Comparison of ENCODE assay signal across 8 cellular contexts in genomic region chr10:58513189-58514101, GRCh38. TPM values are rescaled to one million over a fixed set of nuclear protein-coding genes. Genes with fewer than 3 reads are reported as not detected.
DNase-seq lines count a peak whose midpoint lies in the region; ATAC-seq and TF ChIP-seq lines count a peak whose summit lies in the region.
"Had no signal": no experiment of that assay in that cellular context is flagged by ENCODE, and none has a peak within 500 bp of the region (broad histone marks: within the 10 kb centered on the region; RNA-seq: fewer than 3 reads in every experiment).

No MANE protein-coding gene starts in this region.

- H2AK5ac ChIP-seq in neuronal stem cell (ENCODE audit: low read depth, low read length), result no peak overlapping the region

- no peaks in the 10 kb centered on the region for H3K79me1 ChIP-seq in neuronal stem cell (ENCODE audit: low read depth, low read length)

- no peak overlapping the region for H2BK120ac ChIP-seq in neuronal stem cell (ENCODE audit: low read depth, low read length)

- no peaks in the 10 kb centered on the region for H3K9me3 ChIP-seq in neuronal stem cell (replicated peaks in 1 of 2; ENCODE audit: control insufficient read depth in 2 of 2, insufficient read depth in 1 of 2, low read depth in 1 of 2, low read length in 2 of 2)

- peaks cover 2% of the 10 kb centered on the region for H3K36me3 Mint-ChIP-seq in activated T-helper 1 cell treated with anti-CD3 and anti-CD28 coated beads, Interleukin-12 subunit alpha, Interleukin-12 subunit beta, Interleukin-2, Interleukin-4 antibody, amounts not matched to agents 30 ng/mL and 10 ng/mL and 1 ng/mL, durations not matched to agents 14 hours and 24 hours and 36 hours (ENCODE audit: low read depth)

- H2BK12ac ChIP-seq in neuronal stem cell (ENCODE audit: low read length), result no peak overlapping the region

- H3K27ac Mint-ChIP-seq in activated T-helper 1 cell treated with anti-CD3 and anti-CD28 coated beads, Interleukin-12 subunit alpha, Interleukin-12 subunit beta, Interleukin-2, Interleukin-4 antibody, amounts not matched to agents 30 ng/mL and 10 ng/mL and 1 ng/mL, durations not matched to agents 14 hours and 24 hours and 36 hours, result no peak overlapping the region

- H3K4me3 Mint-ChIP-seq in activated T-helper 1 cell treated with anti-CD3 and anti-CD28 coated beads, Interleukin-12 subunit alpha, Interleukin-12 subunit beta, Interleukin-2, Interleukin-4 antibody, amounts not matched to agents 30 ng/mL and 10 ng/mL and 1 ng/mL, durations not matched to agents 14 hours and 24 hours and 36 hours, result peak overlapping the region; percentile 48

- no peak overlapping the region for H3K27ac ChIP-seq in neuronal stem cell (replicated peaks; ENCODE audit: low read length)

- peak overlapping the region; percentile 47 for H3K4me3 ChIP-seq in Jurkat, Clone E6-1 (ENCODE audit: low read length)
- peak overlapping the region; percentile 59 to 97 for H3K4me3 ChIP-seq in neuronal stem cell (ENCODE audit: low read length in 2 of 2)

- no peak overlapping the region for H3K14ac ChIP-seq in neuronal stem cell (ENCODE audit: low read length)

- ATAC-seq in Right ventricle myocardium inferior (peak; percentile 89), GM21526 (IDR thresholded peaks at IDR 0.05; ENCODE audit: low FRiP score, unreplicated experiment) (no peak), HG02642 (IDR thresholded peaks at IDR 0.05; ENCODE audit: poor library complexity, unreplicated experiment) (no peak)

- peak overlapping the region; percentile 72 for H3K9ac ChIP-seq in neuronal stem cell (ENCODE audit: low read depth, low read length, poor library complexity)

- peak overlapping the region; percentile 25 for H3K23ac ChIP-seq in neuronal stem cell (ENCODE audit: low read depth, low read length, poor library complexity)

- H3K18ac ChIP-seq in neuronal stem cell (ENCODE audit: low read length), result peak overlapping the region; percentile 66

- H3K4me1 ChIP-seq in neuronal stem cell (ENCODE audit: control insufficient read depth in 2 of 2, insufficient read depth in 1 of 2, low read depth in 1 of 2, low read length in 2 of 2), result peaks cover 8 to 10% of the 10 kb centered on the region in 2 donors

- H3K27me3 ChIP-seq in neuronal stem cell (ENCODE audit: control insufficient read depth in 3 of 3, insufficient read depth in 3 of 3, low read depth in 1 of 3, low read length in 3 of 3), result peaks cover 0 to 48% (median 23%) of the 10 kb centered on the region in 3 experiments

- DNase-seq in GM13976 (ENCODE audit: low spot score), result peak; percentile 32
- DNase-seq in Jurkat, Clone E6-1 (ENCODE audit: low read depth, low spot score), result no peak
- no peak for DNase-seq in activated T-helper 1 cell treated with anti-CD3 and anti-CD28 coated beads, Interleukin-12 subunit alpha, Interleukin-12 subunit beta, Interleukin-2, Interleukin-4 antibody, amounts not matched to agents 30 ng/mL and 10 ng/mL and 1 ng/mL, durations not matched to agents 14 hours and 24 hours and 36 hours (ENCODE audit: low spot score)
- DNase-seq in Right ventricle myocardium inferior (ENCODE audit: missing footprints), result peak; percentile 80
- DNase-seq in neuronal stem cell (ENCODE audit: low spot score), result peak; percentile 41

- in situ Hi-C loops in GM13976 (cut with MboI; ENCODE audit: low sequenced_read_pairs, unreplicated experiment), result no loop called here

- no peak overlapping the region for H2BK5ac ChIP-seq in neuronal stem cell (ENCODE audit: low read length)

- no peak overlapping the region for H4K8ac ChIP-seq in neuronal stem cell (ENCODE audit: low read depth, low read length)

- peak overlapping the region; percentile 85 for H3K4me2 ChIP-seq in neuronal stem cell (ENCODE audit: insufficient read depth, low read length, poor library complexity, severe bottlenecking)

- no peak overlapping the region for H4K91ac ChIP-seq in neuronal stem cell (ENCODE audit: low read depth, low read length, poor library complexity)

- peak overlapping the region; percentile 95 for H2AFZ ChIP-seq in neuronal stem cell (ENCODE audit: low read length)

- peaks cover 9% of the 10 kb centered on the region for H3K4me1 Mint-ChIP-seq in activated T-helper 1 cell treated with anti-CD3 and anti-CD28 coated beads, Interleukin-12 subunit alpha, Interleukin-12 subunit beta, Interleukin-2, Interleukin-4 antibody, amounts not matched to agents 30 ng/mL and 10 ng/mL and 1 ng/mL, durations not matched to agents 14 hours and 24 hours and 36 hours (ENCODE audit: low read depth)

- TF ChIP-seq CTCF in GM13976 (IDR thresholded peaks at IDR 0.05; ENCODE audit: borderline replicate concordance, control extremely low read depth, extremely low read depth, insufficient read depth, missing control alignments), result no peak

- intact Hi-C loops in activated T-helper 1 cell treated with anti-CD3 and anti-CD28 coated beads, Interleukin-12 subunit alpha, Interleukin-12 subunit beta, Interleukin-2, Interleukin-4 antibody, amounts not matched to agents 30 ng/mL and 10 ng/mL and 1 ng/mL, durations not matched to agents 14 hours and 24 hours and 36 hours (cut with micrococcal nuclease), result no loop called here
- intact Hi-C loops in Right ventricle myocardium inferior (cut with DNase I), result loop anchor here (10.0 kb wide), 2 partner anchors 99 to 261 kb away; no protein-coding TSS in a partner anchor

- no peaks in the 10 kb centered on the region for H3K9me3 Mint-ChIP-seq in activated T-helper 1 cell treated with anti-CD3 and anti-CD28 coated beads, Interleukin-12 subunit alpha, Interleukin-12 subunit beta, Interleukin-2, Interleukin-4 antibody, amounts not matched to agents 30 ng/mL and 10 ng/mL and 1 ng/mL, durations not matched to agents 14 hours and 24 hours and 36 hours

- H3K27me3 Mint-ChIP-seq in activated T-helper 1 cell treated with anti-CD3 and anti-CD28 coated beads, Interleukin-12 subunit alpha, Interleukin-12 subunit beta, Interleukin-2, Interleukin-4 antibody, amounts not matched to agents 30 ng/mL and 10 ng/mL and 1 ng/mL, durations not matched to agents 14 hours and 24 hours and 36 hours (ENCODE audit: insufficient read depth), result peaks cover 30% of the 10 kb centered on the region

- no peaks in the 10 kb centered on the region for H3K36me3 ChIP-seq in neuronal stem cell (replicated peaks in 1 of 2; ENCODE audit: control insufficient read depth in 2 of 2, insufficient read depth in 2 of 2, low read length in 2 of 2)

- WGBS in neuronal stem cell (ENCODE audit: extremely low coverage in 2 of 2, insufficient read length in 2 of 2, insufficient replicate concordance in 1 of 2), 2 donors, result no CpG with 5 or more reads among the region's 53 CpGs

- H3K4ac ChIP-seq in neuronal stem cell (ENCODE audit: low read length), result no peak overlapping the region

- H2BK15ac ChIP-seq in neuronal stem cell (ENCODE audit: low read length), result no peak overlapping the region

RNA-seq across cellular contexts. Expression of gene BICC1, which starts 0.8 kb away (rescaled TPM):
- 0.74 TPM for polyA plus RNA-seq in Jurkat, Clone E6-1 (2012; ENCODE audit: insufficient read depth, insufficient read length)
- 0.03 TPM in 1 of 2 replicates, not detected in the other for total RNA-seq in activated T-helper 1 cell treated with anti-CD3 and anti-CD28 coated beads, Interleukin-12 subunit alpha, Interleukin-12 subunit beta, Interleukin-2, Interleukin-4 antibody, amounts not matched to agents 30 ng/mL and 10 ng/mL and 1 ng/mL, durations not matched to agents 14 hours and 24 hours and 36 hours
- total RNA-seq in Right ventricle myocardium inferior, result 8.2 TPM
- 1.6 TPM for polyA plus RNA-seq in neuronal stem cell (2013, experiment 1 of 2)
- 1.5 TPM for polyA plus RNA-seq in neuronal stem cell (2013, experiment 2 of 2)
- total RNA-seq: activated CD8-positive, alpha-beta memory T cell treated with anti-CD3 and anti-CD28 coated beads for 36 hours had no signal

Comparison
In these comparisons a context has a peak if more than half of its experiments do, and no peak if none do; other contexts are left out.
1. DNase-seq: peak in GM13976 (single experiment), Right ventricle myocardium inferior (single experiment) and neuronal stem cell (single experiment); none in Jurkat, Clone E6-1 (single experiment) and activated T-helper 1 cell treated with anti-CD3 and anti-CD28 coated beads, Interleukin-12 subunit alpha, Interleukin-12 subunit beta, Interleukin-2, Interleukin-4 antibody, amounts not matched to agents 30 ng/mL and 10 ng/mL and 1 ng/mL, durations not matched to agents 14 hours and 24 hours and 36 hours (single experiment).